Comparison of ENCODE assay signal across 1 cellular context in the genomic region with DNA sequence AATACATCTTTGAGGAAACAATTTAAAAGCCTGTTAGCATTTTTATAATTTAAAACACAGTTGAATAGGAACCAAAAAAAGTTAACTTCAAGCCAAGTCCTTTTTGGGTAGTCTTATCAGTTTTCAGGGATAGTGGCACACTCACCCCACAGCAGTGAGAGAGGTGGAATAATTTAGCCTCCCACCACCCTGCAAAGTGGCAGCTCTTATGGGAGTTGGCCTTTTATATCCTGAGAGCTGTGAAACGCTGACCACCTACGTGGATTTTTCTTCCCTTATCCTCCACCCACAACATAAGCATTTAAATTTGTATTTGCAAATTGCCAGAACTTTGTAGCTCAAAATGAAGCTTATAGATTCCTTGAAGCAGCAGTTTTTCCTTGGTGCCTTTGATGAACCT.
TF ChIP-seq lines count a peak whose summit lies in the region.

No MANE protein-coding gene starts in this region.

TF ChIP-seq in GM23338, 12 proteins besides CTCF, POLR2A, EP300 and RAD21:
- TF ChIP-seq, protein P1, sequence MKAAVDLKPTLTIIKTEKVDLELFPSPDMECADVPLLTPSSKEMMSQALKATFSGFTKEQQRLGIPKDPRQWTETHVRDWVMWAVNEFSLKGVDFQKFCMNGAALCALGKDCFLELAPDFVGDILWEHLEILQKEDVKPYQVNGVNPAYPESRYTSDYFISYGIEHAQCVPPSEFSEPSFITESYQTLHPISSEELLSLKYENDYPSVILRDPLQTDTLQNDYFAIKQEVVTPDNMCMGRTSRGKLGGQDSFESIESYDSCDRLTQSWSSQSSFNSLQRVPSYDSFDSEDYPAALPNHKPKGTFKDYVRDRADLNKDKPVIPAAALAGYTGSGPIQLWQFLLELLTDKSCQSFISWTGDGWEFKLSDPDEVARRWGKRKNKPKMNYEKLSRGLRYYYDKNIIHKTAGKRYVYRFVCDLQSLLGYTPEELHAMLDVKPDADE (IDR thresholded peaks at IDR 0.05), result no peak
- TF ChIP-seq CREB1 (CRISPR knock-in tag; IDR thresholded peaks at IDR 0.05; ENCODE audit: low read depth), result no peak
- no peak for TF ChIP-seq JUNB (IDR thresholded peaks at IDR 0.05; ENCODE audit: unreplicated experiment)
- TF ChIP-seq EZH2 (IDR thresholded peaks at IDR 0.05; ENCODE audit: low read depth, unreplicated experiment), result no peak
- TF ChIP-seq, protein P2, sequence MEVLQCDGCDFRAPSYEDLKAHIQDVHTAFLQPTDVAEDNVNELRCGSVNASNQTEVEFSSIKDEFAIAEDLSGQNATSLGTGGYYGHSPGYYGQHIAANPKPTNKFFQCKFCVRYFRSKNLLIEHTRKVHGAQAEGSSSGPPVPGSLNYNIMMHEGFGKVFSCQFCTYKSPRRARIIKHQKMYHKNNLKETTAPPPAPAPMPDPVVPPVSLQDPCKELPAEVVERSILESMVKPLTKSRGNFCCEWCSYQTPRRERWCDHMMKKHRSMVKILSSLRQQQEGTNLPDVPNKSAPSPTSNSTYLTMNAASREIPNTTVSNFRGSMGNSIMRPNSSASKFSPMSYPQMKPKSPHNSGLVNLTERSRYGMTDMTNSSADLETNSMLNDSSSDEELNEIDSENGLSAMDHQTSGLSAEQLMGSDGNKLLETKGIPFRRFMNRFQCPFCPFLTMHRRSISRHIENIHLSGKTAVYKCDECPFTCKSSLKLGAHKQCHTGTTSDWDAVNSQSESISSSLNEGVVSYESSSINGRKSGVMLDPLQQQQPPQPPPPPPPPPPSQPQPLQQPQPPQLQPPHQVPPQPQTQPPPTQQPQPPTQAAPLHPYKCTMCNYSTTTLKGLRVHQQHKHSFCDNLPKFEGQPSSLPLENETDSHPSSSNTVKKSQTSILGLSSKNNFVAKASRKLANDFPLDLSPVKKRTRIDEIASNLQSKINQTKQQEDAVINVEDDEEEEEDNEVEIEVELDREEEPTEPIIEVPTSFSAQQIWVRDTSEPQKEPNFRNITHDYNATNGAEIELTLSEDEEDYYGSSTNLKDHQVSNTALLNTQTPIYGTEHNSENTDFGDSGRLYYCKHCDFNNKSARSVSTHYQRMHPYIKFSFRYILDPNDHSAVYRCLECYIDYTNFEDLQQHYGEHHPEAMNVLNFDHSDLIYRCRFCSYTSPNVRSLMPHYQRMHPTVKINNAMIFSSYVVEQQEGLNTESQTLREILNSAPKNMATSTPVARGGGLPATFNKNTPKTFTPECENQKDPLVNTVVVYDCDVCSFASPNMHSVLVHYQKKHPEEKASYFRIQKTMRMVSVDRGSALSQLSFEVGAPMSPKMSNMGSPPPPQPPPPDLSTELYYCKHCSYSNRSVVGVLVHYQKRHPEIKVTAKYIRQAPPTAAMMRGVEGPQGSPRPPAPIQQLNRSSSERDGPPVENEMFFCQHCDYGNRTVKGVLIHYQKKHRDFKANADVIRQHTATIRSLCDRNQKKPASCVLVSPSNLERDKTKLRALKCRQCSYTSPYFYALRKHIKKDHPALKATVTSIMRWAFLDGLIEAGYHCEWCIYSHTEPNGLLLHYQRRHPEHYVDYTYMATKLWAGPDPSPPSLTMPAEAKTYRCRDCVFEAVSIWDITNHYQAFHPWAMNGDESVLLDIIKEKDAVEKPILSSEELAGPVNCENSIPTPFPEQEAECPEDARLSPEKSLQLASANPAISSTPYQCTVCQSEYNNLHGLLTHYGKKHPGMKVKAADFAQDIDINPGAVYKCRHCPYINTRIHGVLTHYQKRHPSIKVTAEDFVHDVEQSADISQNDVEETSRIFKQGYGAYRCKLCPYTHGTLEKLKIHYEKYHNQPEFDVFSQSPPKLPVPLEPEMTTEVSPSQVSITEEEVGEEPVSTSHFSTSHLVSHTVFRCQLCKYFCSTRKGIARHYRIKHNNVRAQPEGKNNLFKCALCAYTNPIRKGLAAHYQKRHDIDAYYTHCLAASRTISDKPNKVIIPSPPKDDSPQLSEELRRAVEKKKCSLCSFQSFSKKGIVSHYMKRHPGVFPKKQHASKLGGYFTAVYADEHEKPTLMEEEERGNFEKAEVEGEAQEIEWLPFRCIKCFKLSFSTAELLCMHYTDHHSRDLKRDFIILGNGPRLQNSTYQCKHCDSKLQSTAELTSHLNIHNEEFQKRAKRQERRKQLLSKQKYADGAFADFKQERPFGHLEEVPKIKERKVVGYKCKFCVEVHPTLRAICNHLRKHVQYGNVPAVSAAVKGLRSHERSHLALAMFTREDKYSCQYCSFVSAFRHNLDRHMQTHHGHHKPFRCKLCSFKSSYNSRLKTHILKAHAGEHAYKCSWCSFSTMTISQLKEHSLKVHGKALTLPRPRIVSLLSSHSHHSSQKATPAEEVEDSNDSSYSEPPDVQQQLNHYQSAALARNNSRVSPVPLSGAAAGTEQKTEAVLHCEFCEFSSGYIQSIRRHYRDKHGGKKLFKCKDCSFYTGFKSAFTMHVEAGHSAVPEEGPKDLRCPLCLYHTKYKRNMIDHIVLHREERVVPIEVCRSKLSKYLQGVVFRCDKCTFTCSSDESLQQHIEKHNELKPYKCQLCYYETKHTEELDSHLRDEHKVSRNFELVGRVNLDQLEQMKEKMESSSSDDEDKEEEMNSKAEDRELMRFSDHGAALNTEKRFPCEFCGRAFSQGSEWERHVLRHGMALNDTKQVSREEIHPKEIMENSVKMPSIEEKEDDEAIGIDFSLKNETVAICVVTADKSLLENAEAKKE (CRISPR knock-in tag; IDR thresholded peaks at IDR 0.05), result no peak
- TF ChIP-seq STAT1 (IDR thresholded peaks at IDR 0.05; ENCODE audit: unreplicated experiment), result no peak
- no peak for TF ChIP-seq POLR2AphosphoS5 (IDR thresholded peaks at IDR 0.05; ENCODE audit: low read depth)
- no peak for TF ChIP-seq ZNF331 (CRISPR knock-in tag; IDR thresholded peaks at IDR 0.05; ENCODE audit: low read depth)
- no peak for TF ChIP-seq NANOG (IDR thresholded peaks at IDR 0.05; ENCODE audit: borderline replicate concordance)
- TF ChIP-seq, protein P3, sequence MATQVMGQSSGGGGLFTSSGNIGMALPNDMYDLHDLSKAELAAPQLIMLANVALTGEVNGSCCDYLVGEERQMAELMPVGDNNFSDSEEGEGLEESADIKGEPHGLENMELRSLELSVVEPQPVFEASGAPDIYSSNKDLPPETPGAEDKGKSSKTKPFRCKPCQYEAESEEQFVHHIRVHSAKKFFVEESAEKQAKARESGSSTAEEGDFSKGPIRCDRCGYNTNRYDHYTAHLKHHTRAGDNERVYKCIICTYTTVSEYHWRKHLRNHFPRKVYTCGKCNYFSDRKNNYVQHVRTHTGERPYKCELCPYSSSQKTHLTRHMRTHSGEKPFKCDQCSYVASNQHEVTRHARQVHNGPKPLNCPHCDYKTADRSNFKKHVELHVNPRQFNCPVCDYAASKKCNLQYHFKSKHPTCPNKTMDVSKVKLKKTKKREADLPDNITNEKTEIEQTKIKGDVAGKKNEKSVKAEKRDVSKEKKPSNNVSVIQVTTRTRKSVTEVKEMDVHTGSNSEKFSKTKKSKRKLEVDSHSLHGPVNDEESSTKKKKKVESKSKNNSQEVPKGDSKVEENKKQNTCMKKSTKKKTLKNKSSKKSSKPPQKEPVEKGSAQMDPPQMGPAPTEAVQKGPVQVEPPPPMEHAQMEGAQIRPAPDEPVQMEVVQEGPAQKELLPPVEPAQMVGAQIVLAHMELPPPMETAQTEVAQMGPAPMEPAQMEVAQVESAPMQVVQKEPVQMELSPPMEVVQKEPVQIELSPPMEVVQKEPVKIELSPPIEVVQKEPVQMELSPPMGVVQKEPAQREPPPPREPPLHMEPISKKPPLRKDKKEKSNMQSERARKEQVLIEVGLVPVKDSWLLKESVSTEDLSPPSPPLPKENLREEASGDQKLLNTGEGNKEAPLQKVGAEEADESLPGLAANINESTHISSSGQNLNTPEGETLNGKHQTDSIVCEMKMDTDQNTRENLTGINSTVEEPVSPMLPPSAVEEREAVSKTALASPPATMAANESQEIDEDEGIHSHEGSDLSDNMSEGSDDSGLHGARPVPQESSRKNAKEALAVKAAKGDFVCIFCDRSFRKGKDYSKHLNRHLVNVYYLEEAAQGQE (IDR thresholded peaks at IDR 0.05; ENCODE audit: unreplicated experiment), result no peak
- TF ChIP-seq EZH2phosphoT487 (IDR thresholded peaks at IDR 0.05; ENCODE audit: unreplicated experiment), result no peak
- TF ChIP-seq ZNF114 (CRISPR knock-in tag; IDR thresholded peaks at IDR 0.05), result no peak
